In genomic region chr4:3784469-3785291, GRCh38 we compare ENCODE assay signal across 1 cellular context.
TF ChIP-seq lines count a peak whose summit lies in the region.

No MANE protein-coding gene starts in this region.

TF ChIP-seq in HepG2, 621 proteins besides CTCF, POLR2A, EP300 and RAD21 (continued from another document and continues in another):
- TF ChIP-seq, protein P1, sequence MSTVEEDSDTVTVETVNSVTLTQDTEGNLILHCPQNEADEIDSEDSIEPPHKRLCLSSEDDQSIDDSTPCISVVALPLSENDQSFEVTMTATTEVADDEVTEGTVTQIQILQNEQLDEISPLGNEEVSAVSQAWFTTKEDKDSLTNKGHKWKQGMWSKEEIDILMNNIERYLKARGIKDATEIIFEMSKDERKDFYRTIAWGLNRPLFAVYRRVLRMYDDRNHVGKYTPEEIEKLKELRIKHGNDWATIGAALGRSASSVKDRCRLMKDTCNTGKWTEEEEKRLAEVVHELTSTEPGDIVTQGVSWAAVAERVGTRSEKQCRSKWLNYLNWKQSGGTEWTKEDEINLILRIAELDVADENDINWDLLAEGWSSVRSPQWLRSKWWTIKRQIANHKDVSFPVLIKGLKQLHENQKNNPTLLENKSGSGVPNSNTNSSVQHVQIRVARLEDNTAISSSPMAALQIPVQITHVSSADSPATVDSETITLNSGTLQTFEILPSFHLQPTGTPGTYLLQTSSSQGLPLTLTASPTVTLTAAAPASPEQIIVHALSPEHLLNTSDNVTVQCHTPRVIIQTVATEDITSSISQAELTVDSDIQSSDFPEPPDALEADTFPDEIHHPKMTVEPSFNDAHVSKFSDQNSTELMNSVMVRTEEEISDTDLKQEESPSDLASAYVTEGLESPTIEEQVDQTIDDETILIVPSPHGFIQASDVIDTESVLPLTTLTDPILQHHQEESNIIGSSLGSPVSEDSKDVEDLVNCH (CRISPR knock-in tag; IDR thresholded peaks at IDR 0.05) = no peak
- TF ChIP-seq, protein P2, sequence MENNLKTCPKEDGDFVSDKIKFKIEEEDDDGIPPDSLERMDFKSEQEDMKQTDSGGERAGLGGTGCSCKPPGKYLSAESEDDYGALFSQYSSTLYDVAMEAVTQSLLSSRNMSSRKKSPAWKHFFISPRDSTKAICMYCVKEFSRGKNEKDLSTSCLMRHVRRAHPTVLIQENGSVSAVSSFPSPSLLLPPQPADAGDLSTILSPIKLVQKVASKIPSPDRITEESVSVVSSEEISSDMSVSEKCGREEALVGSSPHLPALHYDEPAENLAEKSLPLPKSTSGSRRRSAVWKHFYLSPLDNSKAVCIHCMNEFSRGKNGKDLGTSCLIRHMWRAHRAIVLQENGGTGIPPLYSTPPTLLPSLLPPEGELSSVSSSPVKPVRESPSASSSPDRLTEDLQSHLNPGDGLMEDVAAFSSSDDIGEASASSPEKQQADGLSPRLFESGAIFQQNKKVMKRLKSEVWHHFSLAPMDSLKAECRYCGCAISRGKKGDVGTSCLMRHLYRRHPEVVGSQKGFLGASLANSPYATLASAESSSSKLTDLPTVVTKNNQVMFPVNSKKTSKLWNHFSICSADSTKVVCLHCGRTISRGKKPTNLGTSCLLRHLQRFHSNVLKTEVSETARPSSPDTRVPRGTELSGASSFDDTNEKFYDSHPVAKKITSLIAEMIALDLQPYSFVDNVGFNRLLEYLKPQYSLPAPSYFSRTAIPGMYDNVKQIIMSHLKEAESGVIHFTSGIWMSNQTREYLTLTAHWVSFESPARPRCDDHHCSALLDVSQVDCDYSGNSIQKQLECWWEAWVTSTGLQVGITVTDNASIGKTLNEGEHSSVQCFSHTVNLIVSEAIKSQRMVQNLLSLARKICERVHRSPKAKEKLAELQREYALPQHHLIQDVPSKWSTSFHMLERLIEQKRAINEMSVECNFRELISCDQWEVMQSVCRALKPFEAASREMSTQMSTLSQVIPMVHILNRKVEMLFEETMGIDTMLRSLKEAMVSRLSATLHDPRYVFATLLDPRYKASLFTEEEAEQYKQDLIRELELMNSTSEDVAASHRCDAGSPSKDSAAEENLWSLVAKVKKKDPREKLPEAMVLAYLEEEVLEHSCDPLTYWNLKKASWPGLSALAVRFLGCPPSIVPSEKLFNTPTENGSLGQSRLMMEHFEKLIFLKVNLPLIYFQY (CRISPR knock-in tag; IDR thresholded peaks at IDR 0.05; ENCODE audit: borderline replicate concordance) = peak; percentile 95
- TF ChIP-seq ELF3 (CRISPR knock-in tag; IDR thresholded peaks at IDR 0.05) = peak; percentile 88
- TF ChIP-seq ARNT (IDR thresholded peaks at IDR 0.05) = no peak
- TF ChIP-seq HES4 (CRISPR knock-in tag; IDR thresholded peaks at IDR 0.05; ENCODE audit: borderline replicate concordance) = peak; percentile 67; the same call in 1 of the 2 replicates
- 0 out of 2 replicates have a peak, but pooled peaks have one; percentile 71 for TF ChIP-seq MTF1 (CRISPR knock-in tag; IDR thresholded peaks at IDR 0.05)
- no peak for TF ChIP-seq ZNF644 (CRISPR knock-in tag; IDR thresholded peaks at IDR 0.05; ENCODE audit: low read depth)
- TF ChIP-seq SMAD3 (CRISPR knock-in tag; IDR thresholded peaks at IDR 0.05) = peak; percentile 85
- TF ChIP-seq, protein P3, sequence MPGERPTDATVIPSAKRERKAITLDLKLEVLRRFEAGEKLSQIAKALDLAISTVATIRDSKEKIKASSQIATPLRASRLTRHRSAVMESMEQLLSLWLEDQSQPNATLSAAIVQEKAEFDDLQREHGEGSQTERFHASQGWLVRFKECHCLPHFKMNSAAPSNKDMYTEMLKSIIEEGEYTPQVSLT (CRISPR knock-in tag; IDR thresholded peaks at IDR 0.05; ENCODE audit: borderline replicate concordance, low read depth) = peak; percentile 79; the same call in 1 of the 2 replicates
- TF ChIP-seq HMGXB3 (CRISPR knock-in tag; IDR thresholded peaks at IDR 0.05; ENCODE audit: borderline replicate concordance) = peak; percentile 63; the same call in 1 of the 2 replicates
- TF ChIP-seq PHF8 (CRISPR knock-in tag; IDR thresholded peaks at IDR 0.05) = peak; percentile 54; the same call in 1 of the 2 replicates
- no peak for TF ChIP-seq CREB1 (IDR thresholded peaks at IDR 0.05)
- TF ChIP-seq CREB1 (CRISPR knock-in tag; IDR thresholded peaks at IDR 0.05) = no peak
- peak; percentile 84; the same call in 1 of the 2 replicates for TF ChIP-seq ZNF737 (CRISPR knock-in tag; IDR thresholded peaks at IDR 0.05; ENCODE audit: borderline replicate concordance)
- TF ChIP-seq ZNF383 (CRISPR knock-in tag; IDR thresholded peaks at IDR 0.05; ENCODE audit: borderline replicate concordance) = no peak
- peak; percentile 81; the same call in 1 of the 2 replicates for TF ChIP-seq ZNF878 (CRISPR knock-in tag; IDR thresholded peaks at IDR 0.05)
- TF ChIP-seq SOX13 (IDR thresholded peaks at IDR 0.05) = peak; percentile 66
- peak in 1 of 2 experiments; percentile 80; a peak in 2 of 4 replicates for TF ChIP-seq SOX13 (CRISPR knock-in tag; conservative IDR thresholded peaks at IDR 0.05 in 1 of 2, IDR thresholded peaks at IDR 0.05 in 1 of 2)
- no peak; the same call in 1 of the 2 replicates for TF ChIP-seq DDIT3 (CRISPR knock-in tag; IDR thresholded peaks at IDR 0.05)
- peak; percentile 92 for TF ChIP-seq ZNF431 (CRISPR knock-in tag; IDR thresholded peaks at IDR 0.05; ENCODE audit: borderline replicate concordance, low read depth)
- TF ChIP-seq ZNF124 (CRISPR knock-in tag; IDR thresholded peaks at IDR 0.05) = peak; percentile 88
- TF ChIP-seq KDM3A (CRISPR knock-in tag; IDR thresholded peaks at IDR 0.05; ENCODE audit: low read depth) = 0 out of 2 replicates have a peak, but pooled peaks have one; percentile 64
- TF ChIP-seq ZNF7 (CRISPR knock-in tag; IDR thresholded peaks at IDR 0.05) = no peak
- 0 out of 2 replicates have a peak, but pooled peaks have one; percentile 6 for TF ChIP-seq FOXK2 (IDR thresholded peaks at IDR 0.05)
- peak; percentile 96 for TF ChIP-seq SKI (IDR thresholded peaks at IDR 0.05; ENCODE audit: partially characterized antibody)
- peak; percentile 95; the same call in 1 of the 2 replicates for TF ChIP-seq ZNF232 (CRISPR knock-in tag; IDR thresholded peaks at IDR 0.05; ENCODE audit: borderline replicate concordance)
- peak; percentile 64; the same call in 1 of the 2 replicates for TF ChIP-seq KDM2A (CRISPR knock-in tag; IDR thresholded peaks at IDR 0.05; ENCODE audit: borderline replicate concordance, low read depth)
- peak; percentile 71; the same call in 1 of the 2 replicates for TF ChIP-seq ERF (CRISPR knock-in tag; IDR thresholded peaks at IDR 0.05)
- TF ChIP-seq, protein P4, sequence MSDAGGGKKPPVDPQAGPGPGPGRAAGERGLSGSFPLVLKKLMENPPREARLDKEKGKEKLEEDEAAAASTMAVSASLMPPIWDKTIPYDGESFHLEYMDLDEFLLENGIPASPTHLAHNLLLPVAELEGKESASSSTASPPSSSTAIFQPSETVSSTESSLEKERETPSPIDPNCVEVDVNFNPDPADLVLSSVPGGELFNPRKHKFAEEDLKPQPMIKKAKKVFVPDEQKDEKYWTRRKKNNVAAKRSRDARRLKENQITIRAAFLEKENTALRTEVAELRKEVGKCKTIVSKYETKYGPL (CRISPR knock-in tag; IDR thresholded peaks at IDR 0.05) = peak; percentile 85; the same call in 1 of the 2 replicates
- TF ChIP-seq KIAA2018 (CRISPR knock-in tag; IDR thresholded peaks at IDR 0.05; ENCODE audit: borderline replicate concordance) = no peak
- peak; percentile 89 for TF ChIP-seq ZNF891 (CRISPR knock-in tag; IDR thresholded peaks at IDR 0.05)
- peak; percentile 52; the same call in 1 of the 2 replicates for TF ChIP-seq ZNF296 (CRISPR knock-in tag; conservative IDR thresholded peaks at IDR 0.05)
- peak; percentile 67; the same call in 1 of the 2 replicates for TF ChIP-seq ZNF547 (CRISPR knock-in tag; IDR thresholded peaks at IDR 0.05)
- peak; percentile 81 for TF ChIP-seq ZGPAT (CRISPR knock-in tag; IDR thresholded peaks at IDR 0.05)
- peak; percentile 68; the same call in 1 of the 2 replicates for TF ChIP-seq ZNF670 (CRISPR knock-in tag; IDR thresholded peaks at IDR 0.05; ENCODE audit: borderline replicate concordance)
- TF ChIP-seq, protein P5, sequence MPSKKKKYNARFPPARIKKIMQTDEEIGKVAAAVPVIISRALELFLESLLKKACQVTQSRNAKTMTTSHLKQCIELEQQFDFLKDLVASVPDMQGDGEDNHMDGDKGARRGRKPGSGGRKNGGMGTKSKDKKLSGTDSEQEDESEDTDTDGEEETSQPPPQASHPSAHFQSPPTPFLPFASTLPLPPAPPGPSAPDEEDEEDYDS (CRISPR knock-in tag; IDR thresholded peaks at IDR 0.05) = peak; percentile 70
